In the genomic region with DNA sequence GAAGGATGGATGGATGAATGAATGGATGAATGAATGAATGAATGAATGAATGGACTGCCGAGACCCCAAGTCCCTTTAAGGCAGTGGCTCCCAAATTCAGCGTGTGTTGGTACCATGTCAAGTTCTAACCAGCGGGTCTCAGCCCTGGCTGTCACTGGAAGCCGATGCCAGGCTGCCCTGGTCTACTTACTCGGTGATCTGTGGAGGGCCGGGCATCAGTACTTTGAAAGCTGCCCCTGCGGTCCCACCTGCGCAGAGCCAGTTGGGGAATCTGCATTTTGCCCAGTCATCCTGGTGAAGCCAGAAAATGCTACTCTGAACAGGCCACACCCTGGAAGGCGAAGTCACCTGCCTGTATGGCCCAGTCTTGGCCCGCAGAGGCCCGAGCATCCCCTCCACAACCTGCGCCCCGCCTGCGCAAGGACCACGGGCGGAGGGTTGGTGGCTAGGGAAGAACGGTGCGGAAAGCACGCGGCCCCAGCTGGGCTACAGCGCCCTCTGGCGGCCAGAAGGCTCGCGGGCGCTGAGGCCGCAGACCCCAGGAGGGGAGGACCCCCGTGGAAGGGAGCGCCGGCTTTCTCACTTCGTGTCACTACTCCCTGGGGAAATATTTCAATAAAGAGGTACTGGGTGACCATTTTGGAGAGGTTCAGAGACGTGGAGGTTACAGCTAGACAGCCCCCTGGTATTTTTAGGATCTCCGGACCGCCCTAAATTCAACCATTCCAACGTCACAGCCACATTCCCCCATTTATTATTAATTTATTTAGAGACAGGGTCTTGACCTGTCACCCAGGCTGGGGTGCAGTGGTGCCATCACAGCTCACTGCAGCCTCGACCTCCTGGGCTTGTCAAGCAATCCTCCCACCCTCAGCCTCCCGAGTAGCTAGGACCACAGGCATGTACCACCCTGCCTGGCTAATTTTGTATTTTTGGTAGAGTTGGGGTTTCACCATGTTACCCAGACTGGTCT, we compare ENCODE assay signal across 8 cellular contexts. TPM values are rescaled to one million over a fixed set of nuclear protein-coding genes. Genes with fewer than 3 reads are reported as not detected.
A peak's percentile ranks its signal among the peaks of the same experiment; 100 is the strongest.
DNase-seq lines count a peak whose midpoint lies in the region; ATAC-seq and TF ChIP-seq lines count a peak whose summit lies in the region.

No MANE protein-coding gene starts in this region.

- peaks cover 5% of the 10 kb centered on the region for H3K36me3 Mint-ChIP-seq in activated T-helper 2 cell treated with anti-CD3 and anti-CD28 coated beads, Interferon-gamma antibody, Interleukin-2, Interleukin-4, amounts not matched to agents 10 μg/mL and 5 μg/mL and 100 μg/mL, durations not matched to agents 14 hours and 24 hours and 36 hours (ENCODE audit: low read depth)

- no peak overlapping the region for H3K4me3 Mint-ChIP-seq in activated T-helper 2 cell treated with anti-CD3 and anti-CD28 coated beads, Interferon-gamma antibody, Interleukin-2, Interleukin-4, amounts not matched to agents 10 μg/mL and 5 μg/mL and 100 μg/mL, durations not matched to agents 14 hours and 24 hours and 36 hours (ENCODE audit: low read depth)

- no peaks in the 10 kb centered on the region for H3K9me3 Mint-ChIP-seq in activated T-helper 2 cell treated with anti-CD3 and anti-CD28 coated beads, Interferon-gamma antibody, Interleukin-2, Interleukin-4, amounts not matched to agents 10 μg/mL and 5 μg/mL and 100 μg/mL, durations not matched to agents 14 hours and 24 hours and 36 hours

- intact Hi-C loops in activated T-helper 2 cell treated with anti-CD3 and anti-CD28 coated beads, Interferon-gamma antibody, Interleukin-2, Interleukin-4, amounts not matched to agents 10 μg/mL and 5 μg/mL and 100 μg/mL, durations not matched to agents 14 hours and 24 hours and 36 hours (cut with micrococcal nuclease) = loop anchor here (1.0 kb wide), 2 partner anchors 62 to 82 kb away; no protein-coding TSS in a partner anchor
- intact Hi-C loops in psoas muscle (cut with DNase I) = loop anchor here (1.0 to 10.0 kb wide), 4 partner anchors 59 to 341 kb away; a partner anchor contains a TSS

- H3K4me1 ChIP-seq in OCI-LY3 (ENCODE audit: low read length) (peaks cover 20% of the 10 kb centered on the region), psoas muscle (peaks cover 15% of the 10 kb centered on the region)

- H3K27me3 Mint-ChIP-seq in activated T-helper 2 cell treated with anti-CD3 and anti-CD28 coated beads, Interferon-gamma antibody, Interleukin-2, Interleukin-4, amounts not matched to agents 10 μg/mL and 5 μg/mL and 100 μg/mL, durations not matched to agents 14 hours and 24 hours and 36 hours (ENCODE audit: low read depth) = no peaks in the 10 kb centered on the region

- peak overlapping the region; percentile 62 for H3K9ac ChIP-seq in OCI-LY3 (ENCODE audit: low read length)

- H3K27ac ChIP-seq in OCI-LY3 (ENCODE audit: low read length) (peak overlapping the region; percentile 62), psoas muscle (no peak overlapping the region)

- H3K27me3 ChIP-seq in BJ (ENCODE audit: control insufficient read depth, insufficient read depth, low read length) = no peaks in the 10 kb centered on the region
- H3K27me3 ChIP-seq in H7 (ENCODE audit: control insufficient read depth, insufficient read depth, low read length) = no peaks in the 10 kb centered on the region; the same call in 1 of the 2 replicates
- no peaks in the 10 kb centered on the region for H3K27me3 ChIP-seq in OCI-LY3 (ENCODE audit: low read depth, low read length)
- no peaks in the 10 kb centered on the region for H3K27me3 ChIP-seq in psoas muscle (ENCODE audit: insufficient read depth in 3 of 3, low read length in 2 of 3)

- no peaks in the 10 kb centered on the region for H4K20me1 ChIP-seq in OCI-LY3 (ENCODE audit: insufficient read depth, low read length)

- CTCF ChIA-PET in BJ (lab: Yijun Ruan, JAX) = interaction anchor here (0.6 to 12.6 kb wide), 42 partner anchors 8 to 345 kb away, joined by 3 to 206 read pairs (median 5); a partner anchor contains a TSS

- H2AFZ ChIP-seq in OCI-LY3 (ENCODE audit: low read depth, low read length) = no peak overlapping the region

- H3K4me2 ChIP-seq in OCI-LY3 (ENCODE audit: low read length) = peak overlapping the region; percentile 85

- POLR2A ChIA-PET in BJ (lab: Charles Lee) = no interaction called here

- DNase-seq in BJ (ENCODE audit: low read depth) (no peak), H7 (peak; percentile 97), glomerular visceral epithelial cell (ENCODE audit: extremely low spot score) (peak; percentile 26), psoas muscle (peak; percentile 55 to 76), NCI-H510A (lab: John Stamatoyannopoulos, UW) (no peak)
- peak; percentile 39 for DNase-seq in activated T-helper 2 cell treated with anti-CD3 and anti-CD28 coated beads, Interferon-gamma antibody, Interleukin-2, Interleukin-4, amounts not matched to agents 10 μg/mL and 5 μg/mL and 100 μg/mL, durations not matched to agents 14 hours and 24 hours and 36 hours (ENCODE audit: low spot score)

- H3K9me3 ChIP-seq in OCI-LY3 (ENCODE audit: insufficient read depth, low read length) (no peaks in the 10 kb centered on the region), psoas muscle (no peaks in the 10 kb centered on the region)

- ATAC-seq in psoas muscle (peak; percentile 74 to 95 (median 82)), HG02588 (IDR thresholded peaks at IDR 0.05; ENCODE audit: unreplicated experiment) (no peak)

- peak; percentile 100 for TF ChIP-seq CTCF in BJ (IDR thresholded peaks at IDR 0.05; ENCODE audit: insufficient read depth, low read depth, low read length)
- TF ChIP-seq CTCF in OCI-LY3 (IDR thresholded peaks at IDR 0.05; ENCODE audit: low read depth, low read length) = peak; percentile 100
- TF ChIP-seq CTCF in psoas muscle (IDR thresholded peaks at IDR 0.05) = peak; percentile 100

- 24 to 27% (median 25%) methylated on average over 36 of the region's 36 CpGs for WGBS in psoas muscle, 3 donors

- H3K79me2 ChIP-seq in OCI-LY3 (ENCODE audit: low read length) = peaks cover 9% of the 10 kb centered on the region

- no peak overlapping the region for H3K4me3 ChIP-seq in BJ (ENCODE audit: low read depth, low read length)
- H3K4me3 ChIP-seq in H7 (ENCODE audit: insufficient read depth, low read depth, low read length) = no peak overlapping the region
- peak overlapping the region; percentile 73 for H3K4me3 ChIP-seq in OCI-LY3 (ENCODE audit: low read length)
- H3K4me3 ChIP-seq in psoas muscle = no peak overlapping the region

- peaks cover 6% of the 10 kb centered on the region for H3K4me1 Mint-ChIP-seq in activated T-helper 2 cell treated with anti-CD3 and anti-CD28 coated beads, Interferon-gamma antibody, Interleukin-2, Interleukin-4, amounts not matched to agents 10 μg/mL and 5 μg/mL and 100 μg/mL, durations not matched to agents 14 hours and 24 hours and 36 hours (ENCODE audit: low read depth)

- H3K36me3 ChIP-seq in BJ (ENCODE audit: control insufficient read depth, insufficient read depth, low read length) = peaks cover 5% of the 10 kb centered on the region
- no peaks in the 10 kb centered on the region for H3K36me3 ChIP-seq in H7 (replicated peaks; ENCODE audit: control insufficient read depth, insufficient read depth, low read length)
- peaks cover 41% of the 10 kb centered on the region for H3K36me3 ChIP-seq in OCI-LY3 (replicated peaks; ENCODE audit: low read depth, low read length)
- H3K36me3 ChIP-seq in psoas muscle (ENCODE audit: insufficient read depth in 1 of 2, low read depth in 1 of 2) = peaks cover 0 to 5% of the 10 kb centered on the region in 2 donors

- H3K27ac Mint-ChIP-seq in activated T-helper 2 cell treated with anti-CD3 and anti-CD28 coated beads, Interferon-gamma antibody, Interleukin-2, Interleukin-4, amounts not matched to agents 10 μg/mL and 5 μg/mL and 100 μg/mL, durations not matched to agents 14 hours and 24 hours and 36 hours = no peak overlapping the region

RNA-seq across cellular contexts. Expression of a gene that starts 34.9 kb away (rescaled TPM):
- polyA plus RNA-seq in BJ (2011; rRNA removed) (24.2 and 33.5 TPM in 2 replicates), psoas muscle (1 to 10 TPM; 3.5 to 4.9 (median 3.9) TPM)
- polyA minus RNA-seq in BJ (2011; rRNA and poly(A)+ RNA removed) = 19.0 and 23.6 TPM in 2 replicates
- total RNA-seq in H7 (2014; rRNA removed; shearing (Covaris generic)) = 2.9 and 3.1 TPM in 2 replicates
- total RNA-seq in activated T-helper 2 cell treated with anti-CD3 and anti-CD28 coated beads, Interferon-gamma antibody, Interleukin-2, Interleukin-4, amounts not matched to agents 10 μg/mL and 5 μg/mL and 100 μg/mL, durations not matched to agents 14 hours and 24 hours and 36 hours = 30.6 and 31.7 TPM in 2 replicates
- total RNA-seq in psoas muscle = 1 to 10 TPM; 3.2 to 8.4 (median 4.5) TPM

RNA-seq across cellular contexts. Expression of a gene that starts 59.9 kb away (rescaled TPM):
- 216 and 305 TPM in 2 replicates for polyA plus RNA-seq in BJ (2011; rRNA removed)
- 187 TPM in 2 replicates for polyA minus RNA-seq in BJ (2011; rRNA and poly(A)+ RNA removed)
- 1,918 and 2,169 TPM in 2 replicates for total RNA-seq in H7 (2014; rRNA removed; shearing (Covaris generic))
- 363 and 374 TPM in 2 replicates for total RNA-seq in activated T-helper 2 cell treated with anti-CD3 and anti-CD28 coated beads, Interferon-gamma antibody, Interleukin-2, Interleukin-4, amounts not matched to agents 10 μg/mL and 5 μg/mL and 100 μg/mL, durations not matched to agents 14 hours and 24 hours and 36 hours
- total RNA-seq in psoas muscle = 10 to 100 TPM; 16.8 to 51.9 (median 21.2) TPM
- polyA plus RNA-seq in psoas muscle = 10 to 100 TPM; 10.5 to 25.6 (median 23.7) TPM

Comparison
In these comparisons a context has a peak if more than half of its experiments do, and no peak if none do; other contexts are left out.
1. DNase-seq: peak in H7 (single experiment), activated T-helper 2 cell treated with anti-CD3 and anti-CD28 coated beads, Interferon-gamma antibody, Interleukin-2, Interleukin-4, amounts not matched to agents 10 μg/mL and 5 μg/mL and 100 μg/mL, durations not matched to agents 14 hours and 24 hours and 36 hours (single experiment), glomerular visceral epithelial cell (single experiment) and psoas muscle (2 of 2); none in BJ (single experiment) and NCI-H510A (single experiment).
2. Peak in every context shown above with its lines, with median percentiles within 50 percentile points of each other: CTCF ChIP-seq.